Comparison of ENCODE assay signal across 14 cellular contexts in the genomic region with DNA sequence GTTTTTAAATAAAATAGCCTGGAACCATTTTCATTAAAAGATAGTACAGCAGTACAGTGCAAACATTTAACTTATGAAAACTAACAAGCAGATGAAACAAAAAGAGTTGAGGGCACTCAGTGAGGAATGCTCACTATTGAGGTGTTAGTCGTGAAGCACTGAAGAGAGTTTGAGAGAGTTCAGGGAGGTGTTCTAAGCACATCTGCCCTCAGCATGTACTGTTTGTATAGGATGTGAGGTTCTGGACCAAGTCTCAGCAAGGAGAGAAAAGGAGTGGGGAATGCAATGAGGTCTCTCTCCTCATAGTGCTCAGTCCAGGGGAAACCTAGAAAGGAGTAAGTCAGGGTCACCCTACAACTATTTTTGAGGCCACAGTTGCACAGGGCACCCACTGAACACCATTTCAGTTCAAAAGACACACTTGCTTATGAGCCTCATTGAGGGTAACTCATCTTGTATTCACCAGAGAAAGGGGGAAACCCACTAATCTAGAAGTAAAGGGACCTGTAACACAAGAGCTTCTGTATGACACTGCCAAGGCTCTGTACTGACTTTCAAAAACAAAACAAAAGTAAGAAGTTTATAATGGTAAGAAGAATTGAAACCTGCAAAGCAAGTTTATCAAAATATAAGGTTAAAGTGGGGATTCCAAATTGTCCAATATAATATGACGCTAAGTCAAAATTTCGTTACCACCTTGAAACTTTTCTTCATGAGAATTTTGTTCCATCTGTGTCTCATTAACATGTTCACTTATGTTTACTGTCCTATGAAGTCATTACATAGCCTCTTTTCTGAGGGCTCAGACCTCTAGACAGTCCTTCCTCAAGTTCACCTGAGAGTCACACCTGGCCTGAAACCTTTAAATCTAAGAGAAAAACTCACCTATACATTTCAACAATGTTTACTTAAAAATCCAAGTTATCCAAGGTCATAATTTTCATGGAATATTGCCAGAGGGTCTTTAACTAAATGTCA.
A peak's percentile ranks its signal among the peaks of the same experiment; 100 is the strongest.
DNase-seq lines count a peak whose midpoint lies in the region; ATAC-seq, FAIRE-seq and TF ChIP-seq lines count a peak whose summit lies in the region.
"Had no signal": no experiment of that assay in that cellular context is flagged by ENCODE, and none has a peak within 500 bp of the region (broad histone marks: within the 10 kb centered on the region; RNA-seq: fewer than 3 reads in every experiment).

No MANE protein-coding gene starts in this region.

- TF ChIP-seq CTCF in HepG2 (CRISPR knock-in tag; IDR thresholded peaks at IDR 0.05), result no peak

- no peaks in the 10 kb centered on the region for H3K36me3 ChIP-seq in naive thymus-derived CD4-positive, alpha-beta T cell (ENCODE audit: control insufficient read depth in 2 of 3, insufficient read depth in 3 of 3, low read length in 3 of 3)
- no peaks in the 10 kb centered on the region for H3K36me3 ChIP-seq in HepG2 (replicated peaks in 1 of 2; ENCODE audit: control insufficient read depth in 1 of 2, insufficient read depth in 2 of 2, low read length in 2 of 2)
- H3K36me3 ChIP-seq: upper lobe of left lung had no signal

- H3K79me2 ChIP-seq in HepG2 (ENCODE audit: insufficient read depth, low read length), result no peaks in the 10 kb centered on the region

- FAIRE-seq in HepG2 (lab: Jason Lieb, UNC), result no peak
- FAIRE-seq: astrocyte had no signal

- H3K27ac ChIP-seq in naive thymus-derived CD4-positive, alpha-beta T cell (ENCODE audit: low read depth, low read length), result peak overlapping the region; percentile 98
- no peak overlapping the region for H3K27ac ChIP-seq in HepG2 (ENCODE audit: extremely low read length, insufficient read depth, low read length)
- H3K27ac ChIP-seq: 22Rv1, RWPE1, upper lobe of left lung had no signal

- H3K36me3 Mint-ChIP-seq in naive thymus-derived CD4-positive, alpha-beta T cell, result peaks cover 18 to 66% (median 23%) of the 10 kb centered on the region in 5 donors

- H3K4me3 Mint-ChIP-seq in naive thymus-derived CD4-positive, alpha-beta T cell, result peak overlapping the region; percentile 9 to 82 (median 58)

- POLR2A ChIA-PET in naive thymus-derived CD4-positive, alpha-beta T cell (lab: Charles Lee), result interaction anchor here (0.6 to 9.7 kb wide), 7 partner anchors 10 to 318 kb away, joined by 3 to 131 read pairs (median 4); no protein-coding TSS in a partner anchor
- POLR2A ChIA-PET in HepG2 (lab: Yijun Ruan, JAX), result no interaction called here

- peak; percentile 59 for ATAC-seq in GM21526 (IDR thresholded peaks at IDR 0.05; ENCODE audit: low FRiP score, unreplicated experiment)
- ATAC-seq in HG03442 (IDR thresholded peaks at IDR 0.05; ENCODE audit: unreplicated experiment), result peak; percentile 69
- ATAC-seq in naive thymus-derived CD4-positive, alpha-beta T cell, result peak; percentile 85
- no peak for ATAC-seq in HepG2

- CTCF ChIA-PET in naive thymus-derived CD4-positive, alpha-beta T cell (lab: Charles Lee), result interaction anchor here (1.0 to 1.9 kb wide), 3 partner anchors 10 to 319 kb away, joined by 5 to 6 read pairs (median 5); no protein-coding TSS in a partner anchor
- CTCF ChIA-PET in HepG2 (lab: Yijun Ruan, JAX; ENCODE audit: low intra/inter-chr PET ratio, low total read pairs), result no interaction called here

- no peaks in the 10 kb centered on the region for H3K27me3 Mint-ChIP-seq in naive thymus-derived CD4-positive, alpha-beta T cell

- H3K27me3 ChIP-seq in naive thymus-derived CD4-positive, alpha-beta T cell (ENCODE audit: control insufficient read depth in 2 of 2, insufficient read depth in 2 of 2, low read length in 2 of 2), result no peaks in the 10 kb centered on the region
- H3K27me3 ChIP-seq in HepG2 (ENCODE audit: control insufficient read depth in 1 of 2, insufficient read depth in 2 of 2, low read length in 2 of 2), result peaks cover 1 to 10% of the 10 kb centered on the region in 2 experiments; a peak in 2 of 5 replicates
- H3K27me3 ChIP-seq: upper lobe of left lung had no signal

- WGBS in HepG2 (ENCODE audit: low lambda C conversion rate), result 10% methylated on average over 3 of the region's 3 CpGs

- no peak for TF ChIP-seq POLR2A in HepG2 (IDR thresholded peaks at IDR 0.05; ENCODE audit: insufficient read depth in 1 of 2, low read depth in 2 of 2, low read length in 2 of 2)

- in situ Hi-C loops in HepG2 (cut with HindIII; ENCODE audit: extremely low pct_ligation_motif_present, low pct_unique_long_range_greater_than_20kb), result no loop called here

- H3K9me3 ChIP-seq in naive thymus-derived CD4-positive, alpha-beta T cell (ENCODE audit: control insufficient read depth in 2 of 3, low read length in 3 of 3), result peaks cover 0 to 23% (median 16%) of the 10 kb centered on the region in 3 experiments
- H3K9me3 ChIP-seq in HepG2 (ENCODE audit: low read length), result peaks cover 9% of the 10 kb centered on the region; the same call in 1 of the 2 replicates

- DNase-seq in DMS53 (lab: John Stamatoyannopoulos, UW) (peak; percentile 9), DMS53 treated with DMSO at 0.1 percent for 48 hours (lab: John Stamatoyannopoulos, UW; ENCODE audit: unreplicated experiment) (no peak), NCI-H1417 treated with DMSO at 0.1 percent for 48 hours (lab: John Stamatoyannopoulos, UW) (no peak), HepG2 (ENCODE audit: low spot score) (no peak)
- peak in 3 of 9 donors; percentile 44 to 53 (median 45) for DNase-seq in naive thymus-derived CD4-positive, alpha-beta T cell
- no peak for DNase-seq in activated effector memory CD4-positive, alpha-beta T cell treated with anti-CD3 and anti-CD28 coated beads, Interleukin-2, amount 50 U/mL, for 16 hours
- DNase-seq: hypothalamus, NCI-H2171 treated with DMSO at 0.1 percent for 48 hours, upper lobe of left lung had no signal

- no peaks in the 10 kb centered on the region for H4K20me1 ChIP-seq in HepG2 (ENCODE audit: insufficient read depth, low read length)

- BruUV-seq in HepG2 (replicated peaks; lab: Mats Ljungman, UMichigan), result no TSS peak

- H3K4me3 ChIP-seq in naive thymus-derived CD4-positive, alpha-beta T cell (ENCODE audit: low read length), result no peak overlapping the region
- H3K4me3 ChIP-seq in HepG2 (replicated peaks in 1 of 3; ENCODE audit: insufficient read depth in 1 of 3, low read depth in 2 of 3, low read length in 3 of 3), result no peak overlapping the region
- H3K4me3 ChIP-seq: upper lobe of left lung had no signal

- H3K9me3 Mint-ChIP-seq in naive thymus-derived CD4-positive, alpha-beta T cell, result peaks cover 14 to 43% (median 28%) of the 10 kb centered on the region in 11 donors

- H2AFZ ChIP-seq in HepG2 (ENCODE audit: low read length), result no peak overlapping the region

- TF ChIP-seq RAD21 in HepG2 (CRISPR knock-in tag; IDR thresholded peaks at IDR 0.05), result no peak

- H3K27ac Mint-ChIP-seq in naive thymus-derived CD4-positive, alpha-beta T cell, result peak overlapping the region; percentile 65 to 99 (median 97)

- no peak overlapping the region for H3K4me2 ChIP-seq in HepG2 (ENCODE audit: low read depth, low read length)

- peaks cover 27 to 60% of the 10 kb centered on the region in 2 donors for H3K4me1 ChIP-seq in naive thymus-derived CD4-positive, alpha-beta T cell (ENCODE audit: control insufficient read depth in 2 of 2, insufficient read depth in 2 of 2, low read length in 2 of 2)
- no peaks in the 10 kb centered on the region for H3K4me1 ChIP-seq in HepG2 (ENCODE audit: insufficient read depth, low read length)
- H3K4me1 ChIP-seq: upper lobe of left lung had no signal

- no peak for TF ChIP-seq EP300 in HepG2 (IDR thresholded peaks at IDR 0.05; ENCODE audit: low read depth in 2 of 2, low read length in 2 of 2)
- TF ChIP-seq EP300 in HepG2 (CRISPR knock-in tag; IDR thresholded peaks at IDR 0.05; ENCODE audit: borderline replicate concordance), result no peak

- no peak overlapping the region for H3K9ac ChIP-seq in HepG2 (ENCODE audit: insufficient read depth, low read depth, low read length)

- intact Hi-C loops in naive thymus-derived CD4-positive, alpha-beta T cell (cut with micrococcal nuclease), result loop anchor here in 1 of 2 donors (1.0 kb wide), 1 partner anchor 9 kb away; no protein-coding TSS in a partner anchor
- intact Hi-C loops in HepG2 (cut with micrococcal nuclease; ENCODE audit: unreplicated experiment), result no loop called here

- peaks cover 53 to 91% (median 88%) of the 10 kb centered on the region in 7 donors for H3K4me1 Mint-ChIP-seq in naive thymus-derived CD4-positive, alpha-beta T cell

TF ChIP-seq in HepG2, 621 proteins besides CTCF, POLR2A, EP300 and RAD21 (continues in another document):
- TF ChIP-seq FOXK2 (IDR thresholded peaks at IDR 0.05), result no peak
- no peak for TF ChIP-seq ZNF616 (CRISPR knock-in tag; IDR thresholded peaks at IDR 0.05; ENCODE audit: low read depth)
